1 cellular context compared by ENCODE assay signal in the genomic region with DNA sequence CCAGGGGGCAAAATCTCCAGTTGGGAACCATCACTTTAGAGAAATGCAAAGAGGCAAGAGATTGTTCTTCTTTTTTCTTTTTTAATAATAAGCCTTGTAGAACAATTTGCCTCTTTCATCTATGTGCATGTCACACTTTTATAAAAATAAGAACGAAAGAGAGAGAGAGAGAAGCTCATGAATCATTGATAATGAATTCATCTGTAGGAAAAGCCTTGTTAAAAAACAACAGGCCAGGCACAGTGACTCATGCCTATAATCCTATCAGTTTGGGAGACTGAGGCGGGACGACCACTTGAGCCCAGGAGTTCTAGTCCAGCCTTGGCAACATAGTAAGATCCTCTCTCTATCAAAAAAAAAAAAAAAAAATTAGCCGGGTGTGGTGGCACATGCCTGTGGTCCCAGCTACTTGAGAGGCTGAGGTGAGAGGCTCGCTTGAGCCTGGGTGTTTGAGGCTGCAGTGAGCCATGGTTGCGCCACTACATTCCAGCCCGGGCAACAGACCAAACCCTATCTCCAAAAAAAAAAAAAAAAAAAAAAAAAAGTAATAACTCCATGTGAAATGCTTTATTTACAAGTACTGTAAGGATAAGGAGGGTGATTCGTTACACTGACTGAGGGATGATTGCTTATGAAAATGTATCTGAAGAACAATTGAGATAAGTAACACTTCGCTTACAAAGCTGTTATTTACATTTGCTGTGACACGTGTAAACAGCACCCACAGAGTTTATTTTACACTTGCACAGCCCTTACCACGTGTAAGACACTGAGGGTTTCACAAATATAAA.
TF ChIP-seq lines count a peak whose summit lies in the region.

No MANE protein-coding gene starts in this region.

TF ChIP-seq in HepG2, 621 proteins besides CTCF, POLR2A, EP300 and RAD21:
- TF ChIP-seq ZNF749 (CRISPR knock-in tag; IDR thresholded peaks at IDR 0.05; ENCODE audit: borderline replicate concordance) (no peak), MATR3 (CRISPR knock-in tag; IDR thresholded peaks at IDR 0.05) (no peak), TCF7 (IDR thresholded peaks at IDR 0.05; ENCODE audit: low read depth) (no peak), MED1 (CRISPR knock-in tag; IDR thresholded peaks at IDR 0.05) (no peak), ZNF850 (CRISPR knock-in tag; conservative IDR thresholded peaks at IDR 0.05) (no peak), ZNF552 (CRISPR knock-in tag; IDR thresholded peaks at IDR 0.05; ENCODE audit: borderline replicate concordance) (no peak)
- TF ChIP-seq, protein P1, sequence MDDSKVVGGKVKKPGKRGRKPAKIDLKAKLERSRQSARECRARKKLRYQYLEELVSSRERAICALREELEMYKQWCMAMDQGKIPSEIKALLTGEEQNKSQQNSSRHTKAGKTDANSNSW (CRISPR knock-in tag; IDR thresholded peaks at IDR 0.05; ENCODE audit: borderline replicate concordance), result no peak
- TF ChIP-seq, protein P2, sequence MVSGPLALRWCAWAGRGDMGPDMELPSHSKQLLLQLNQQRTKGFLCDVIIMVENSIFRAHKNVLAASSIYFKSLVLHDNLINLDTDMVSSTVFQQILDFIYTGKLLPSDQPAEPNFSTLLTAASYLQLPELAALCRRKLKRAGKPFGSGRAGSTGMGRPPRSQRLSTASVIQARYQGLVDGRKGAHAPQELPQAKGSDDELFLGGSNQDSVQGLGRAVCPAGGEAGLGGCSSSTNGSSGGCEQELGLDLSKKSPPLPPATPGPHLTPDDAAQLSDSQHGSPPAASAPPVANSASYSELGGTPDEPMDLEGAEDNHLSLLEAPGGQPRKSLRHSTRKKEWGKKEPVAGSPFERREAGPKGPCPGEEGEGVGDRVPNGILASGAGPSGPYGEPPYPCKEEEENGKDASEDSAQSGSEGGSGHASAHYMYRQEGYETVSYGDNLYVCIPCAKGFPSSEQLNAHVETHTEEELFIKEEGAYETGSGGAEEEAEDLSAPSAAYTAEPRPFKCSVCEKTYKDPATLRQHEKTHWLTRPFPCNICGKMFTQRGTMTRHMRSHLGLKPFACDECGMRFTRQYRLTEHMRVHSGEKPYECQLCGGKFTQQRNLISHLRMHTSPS (CRISPR knock-in tag; IDR thresholded peaks at IDR 0.05; ENCODE audit: low read depth), result no peak
- TF ChIP-seq, protein P3, sequence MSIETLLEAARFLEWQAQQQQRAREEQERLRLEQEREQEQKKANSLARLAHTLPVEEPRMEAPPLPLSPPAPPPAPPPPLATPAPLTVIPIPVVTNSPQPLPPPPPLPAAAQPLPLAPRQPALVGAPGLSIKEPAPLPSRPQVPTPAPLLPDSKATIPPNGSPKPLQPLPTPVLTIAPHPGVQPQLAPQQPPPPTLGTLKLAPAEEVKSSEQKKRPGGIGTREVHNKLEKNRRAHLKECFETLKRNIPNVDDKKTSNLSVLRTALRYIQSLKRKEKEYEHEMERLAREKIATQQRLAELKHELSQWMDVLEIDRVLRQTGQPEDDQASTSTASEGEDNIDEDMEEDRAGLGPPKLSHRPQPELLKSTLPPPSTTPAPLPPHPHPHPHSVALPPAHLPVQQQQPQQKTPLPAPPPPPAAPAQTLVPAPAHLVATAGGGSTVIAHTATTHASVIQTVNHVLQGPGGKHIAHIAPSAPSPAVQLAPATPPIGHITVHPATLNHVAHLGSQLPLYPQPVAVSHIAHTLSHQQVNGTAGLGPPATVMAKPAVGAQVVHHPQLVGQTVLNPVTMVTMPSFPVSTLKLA (IDR thresholded peaks at IDR 0.05), result peak; percentile 97
- TF ChIP-seq, protein P4, sequence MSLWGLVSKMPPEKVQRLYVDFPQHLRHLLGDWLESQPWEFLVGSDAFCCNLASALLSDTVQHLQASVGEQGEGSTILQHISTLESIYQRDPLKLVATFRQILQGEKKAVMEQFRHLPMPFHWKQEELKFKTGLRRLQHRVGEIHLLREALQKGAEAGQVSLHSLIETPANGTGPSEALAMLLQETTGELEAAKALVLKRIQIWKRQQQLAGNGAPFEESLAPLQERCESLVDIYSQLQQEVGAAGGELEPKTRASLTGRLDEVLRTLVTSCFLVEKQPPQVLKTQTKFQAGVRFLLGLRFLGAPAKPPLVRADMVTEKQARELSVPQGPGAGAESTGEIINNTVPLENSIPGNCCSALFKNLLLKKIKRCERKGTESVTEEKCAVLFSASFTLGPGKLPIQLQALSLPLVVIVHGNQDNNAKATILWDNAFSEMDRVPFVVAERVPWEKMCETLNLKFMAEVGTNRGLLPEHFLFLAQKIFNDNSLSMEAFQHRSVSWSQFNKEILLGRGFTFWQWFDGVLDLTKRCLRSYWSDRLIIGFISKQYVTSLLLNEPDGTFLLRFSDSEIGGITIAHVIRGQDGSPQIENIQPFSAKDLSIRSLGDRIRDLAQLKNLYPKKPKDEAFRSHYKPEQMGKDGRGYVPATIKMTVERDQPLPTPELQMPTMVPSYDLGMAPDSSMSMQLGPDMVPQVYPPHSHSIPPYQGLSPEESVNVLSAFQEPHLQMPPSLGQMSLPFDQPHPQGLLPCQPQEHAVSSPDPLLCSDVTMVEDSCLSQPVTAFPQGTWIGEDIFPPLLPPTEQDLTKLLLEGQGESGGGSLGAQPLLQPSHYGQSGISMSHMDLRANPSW (CRISPR knock-in tag; IDR thresholded peaks at IDR 0.05; ENCODE audit: borderline replicate concordance), result no peak
- TF ChIP-seq, protein P5, sequence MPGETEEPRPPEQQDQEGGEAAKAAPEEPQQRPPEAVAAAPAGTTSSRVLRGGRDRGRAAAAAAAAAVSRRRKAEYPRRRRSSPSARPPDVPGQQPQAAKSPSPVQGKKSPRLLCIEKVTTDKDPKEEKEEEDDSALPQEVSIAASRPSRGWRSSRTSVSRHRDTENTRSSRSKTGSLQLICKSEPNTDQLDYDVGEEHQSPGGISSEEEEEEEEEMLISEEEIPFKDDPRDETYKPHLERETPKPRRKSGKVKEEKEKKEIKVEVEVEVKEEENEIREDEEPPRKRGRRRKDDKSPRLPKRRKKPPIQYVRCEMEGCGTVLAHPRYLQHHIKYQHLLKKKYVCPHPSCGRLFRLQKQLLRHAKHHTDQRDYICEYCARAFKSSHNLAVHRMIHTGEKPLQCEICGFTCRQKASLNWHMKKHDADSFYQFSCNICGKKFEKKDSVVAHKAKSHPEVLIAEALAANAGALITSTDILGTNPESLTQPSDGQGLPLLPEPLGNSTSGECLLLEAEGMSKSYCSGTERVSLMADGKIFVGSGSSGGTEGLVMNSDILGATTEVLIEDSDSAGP (CRISPR knock-in tag; IDR thresholded peaks at IDR 0.05; ENCODE audit: borderline replicate concordance), result no peak
- TF ChIP-seq, protein P6, sequence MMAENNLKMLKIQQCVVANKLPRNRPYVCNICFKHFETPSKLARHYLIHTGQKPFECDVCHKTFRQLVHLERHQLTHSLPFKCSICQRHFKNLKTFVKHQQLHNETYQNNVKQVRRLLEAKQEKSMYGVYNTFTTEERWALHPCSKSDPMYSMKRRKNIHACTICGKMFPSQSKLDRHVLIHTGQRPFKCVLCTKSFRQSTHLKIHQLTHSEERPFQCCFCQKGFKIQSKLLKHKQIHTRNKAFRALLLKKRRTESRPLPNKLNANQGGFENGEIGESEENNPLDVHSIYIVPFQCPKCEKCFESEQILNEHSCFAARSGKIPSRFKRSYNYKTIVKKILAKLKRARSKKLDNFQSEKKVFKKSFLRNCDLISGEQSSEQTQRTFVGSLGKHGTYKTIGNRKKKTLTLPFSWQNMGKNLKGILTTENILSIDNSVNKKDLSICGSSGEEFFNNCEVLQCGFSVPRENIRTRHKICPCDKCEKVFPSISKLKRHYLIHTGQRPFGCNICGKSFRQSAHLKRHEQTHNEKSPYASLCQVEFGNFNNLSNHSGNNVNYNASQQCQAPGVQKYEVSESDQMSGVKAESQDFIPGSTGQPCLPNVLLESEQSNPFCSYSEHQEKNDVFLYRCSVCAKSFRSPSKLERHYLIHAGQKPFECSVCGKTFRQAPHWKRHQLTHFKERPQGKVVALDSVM (CRISPR knock-in tag; IDR thresholded peaks at IDR 0.05), result peak; percentile 71
TF ChIP-seq in HepG2: peak in this region for 2.
